ENCODE assay signal across 8 cellular contexts in the genomic region with DNA sequence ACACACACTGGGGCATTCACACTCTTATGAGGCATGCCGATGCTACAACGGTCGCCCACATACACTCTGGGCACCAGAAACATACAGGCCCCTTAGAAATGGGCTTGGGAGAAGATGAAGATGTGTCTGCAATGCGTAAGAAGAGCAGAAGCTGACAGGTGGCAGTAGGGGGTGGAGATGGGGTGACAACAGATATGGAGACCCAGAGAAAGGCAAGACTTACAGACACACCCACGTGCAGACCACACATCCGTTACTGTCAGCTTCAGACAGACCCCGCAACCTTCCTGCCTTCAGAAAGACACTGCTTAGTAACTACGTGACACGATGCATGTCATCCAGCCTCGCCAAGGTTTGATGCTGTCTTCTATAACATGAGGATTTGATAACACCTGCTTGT.
DNase-seq lines count a peak whose midpoint lies in the region; ATAC-seq, FAIRE-seq and TF ChIP-seq lines count a peak whose summit lies in the region.

No MANE protein-coding gene starts in this region.

- no peak for DNase-seq in GM12891 (ENCODE audit: insufficient read length, low spot score)
- DNase-seq in activated CD4-positive, alpha-beta T cell treated with anti-CD3 and anti-CD28 coated beads, Interleukin-2, amount 50 U/mL, for 4 hours, result peak; percentile 67 to 76
- DNase-seq in effector CD8-positive, alpha-beta T cell (lab: John Stamatoyannopoulos, UW), result peak; percentile 67
- peak in 2 of 3 donors; percentile 66 to 68 for DNase-seq in stimulated activated CD4-positive, alpha-beta T cell treated with anti-CD3 and anti-CD28 coated beads, TNF-alpha, amount 100 ng/mL, for 1 hour (ENCODE audit: low read depth in 3 of 3, low spot score in 1 of 3)
- DNase-seq in NCI-H1048 (lab: John Stamatoyannopoulos, UW), result no peak
- no peak for DNase-seq in NCI-H1092 treated with DMSO at 0.1 percent for 48 hours (lab: John Stamatoyannopoulos, UW)
- no peak for DNase-seq in NCI-H82 treated with DMSO at 0.1 percent for 48 hours (lab: John Stamatoyannopoulos, UW; ENCODE audit: unreplicated experiment)

- no peak for ATAC-seq in GM18517 (IDR thresholded peaks at IDR 0.05; ENCODE audit: unreplicated experiment)

- FAIRE-seq in GM12891 (lab: Jason Lieb, UNC), result peak; percentile 91

- TF ChIP-seq POLR2A in GM12891 (IDR thresholded peaks at IDR 0.05; ENCODE audit: low read depth, low read length), result no peak

TF ChIP-seq in GM12891, 5 proteins besides CTCF, POLR2A, EP300 and RAD21:
- no peak for TF ChIP-seq SPI1 (IDR thresholded peaks at IDR 0.05; ENCODE audit: low read depth, low read length)
- TF ChIP-seq PAX5 (IDR thresholded peaks at IDR 0.05; ENCODE audit: insufficient read depth, low read length, severe bottlenecking), result no peak
- TF ChIP-seq TAF1 (IDR thresholded peaks at IDR 0.05; ENCODE audit: low read depth, low read length), result no peak
- TF ChIP-seq POLR2AphosphoS5 (IDR thresholded peaks at IDR 0.05; ENCODE audit: low read depth, low read length), result no peak
- TF ChIP-seq POU2F2 (IDR thresholded peaks at IDR 0.05; ENCODE audit: low read depth, low read length), result no peak

Comparison
In these comparisons a context has a peak if more than half of its experiments do, and no peak if none do; other contexts are left out.
1. DNase-seq: peak in activated CD4-positive, alpha-beta T cell treated with anti-CD3 and anti-CD28 coated beads, Interleukin-2, amount 50 U/mL, for 4 hours (2 of 2), effector CD8-positive, alpha-beta T cell (single experiment) and stimulated activated CD4-positive, alpha-beta T cell treated with anti-CD3 and anti-CD28 coated beads, TNF-alpha, amount 100 ng/mL, for 1 hour (2 of 3); none in GM12891 (single experiment), NCI-H1048 (single experiment), NCI-H1092 treated with DMSO at 0.1 percent for 48 hours (single experiment) and NCI-H82 treated with DMSO at 0.1 percent for 48 hours (single experiment).